ENCODE assay signal across 12 cellular contexts in the genomic region with DNA sequence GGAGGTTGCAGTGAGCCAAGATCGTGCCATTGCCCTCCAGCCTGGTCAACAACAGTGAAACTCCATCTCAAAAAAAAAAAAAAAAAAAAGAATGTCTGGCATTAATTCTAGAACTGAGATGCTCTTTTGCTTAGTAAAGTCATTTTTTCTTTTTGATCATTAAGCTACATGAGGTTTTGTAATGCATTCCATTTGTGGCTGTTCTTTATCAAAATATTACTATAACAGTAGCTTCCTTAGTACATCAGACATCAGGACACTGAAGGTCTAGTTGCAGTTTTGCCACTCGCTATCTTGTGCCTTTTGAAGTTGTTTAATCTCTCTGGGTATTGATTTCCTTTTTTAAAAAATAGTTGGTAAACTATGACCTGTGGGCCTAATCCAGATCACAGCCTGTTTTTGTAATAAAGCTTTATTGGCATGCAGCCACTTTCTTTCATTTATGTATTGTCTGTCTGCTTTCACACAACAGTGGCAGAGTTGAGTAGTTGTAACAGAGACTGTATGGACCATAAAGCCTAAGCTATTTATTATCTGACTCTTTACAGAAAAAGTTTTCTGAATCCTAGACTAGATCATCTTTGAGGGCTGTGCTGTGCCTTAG.
DNase-seq lines count a peak whose midpoint lies in the region; ATAC-seq, FAIRE-seq and TF ChIP-seq lines count a peak whose summit lies in the region.
"Had no signal": no experiment of that assay in that cellular context is flagged by ENCODE, and none has a peak within 500 bp of the region (broad histone marks: within the 10 kb centered on the region; RNA-seq: fewer than 3 reads in every experiment).

No MANE protein-coding gene starts in this region.

- H3K27me3 Mint-ChIP-seq in nephron progenitor cell (ENCODE audit: low read depth, poor library complexity): no peaks in the 10 kb centered on the region

- DNase-seq in GM12892 (ENCODE audit: insufficient read length): no peak
- no peak for DNase-seq in nephron progenitor cell
- DNase-seq in G401 (ENCODE audit: low spot score): no peak
- DNase-seq: activated CD8-positive, alpha-beta memory T cell treated with anti-CD3 and anti-CD28 coated beads for 24 hours; DMS79 treated with DMSO at 0.1 percent for 48 hours; glutamatergic neuron; midbrain; stimulated activated CD8-positive, alpha-beta memory T cell treated with anti-CD3 and anti-CD28 coated beads, Interleukin-4, amount 100 ng/mL, for 48 hours had no signal

- peak; percentile 48 for FAIRE-seq in GM12892 (lab: Jason Lieb, UNC)
- peak; percentile 54 for FAIRE-seq in endometrium (lab: Jason Lieb, UNC)

- H3K4me1 Mint-ChIP-seq in nephron progenitor cell: peaks cover 30% of the 10 kb centered on the region

- ATAC-seq in SK-N-SH treated with all-trans-retinoic acid at 6 μM for 48 hours (peak; percentile 92), GM18861 (IDR thresholded peaks at IDR 0.05; ENCODE audit: unreplicated experiment) (no peak), GM21381 (IDR thresholded peaks at IDR 0.05; ENCODE audit: unreplicated experiment) (no peak)

- H3K4me3 Mint-ChIP-seq in nephron progenitor cell: no peak overlapping the region

- TF ChIP-seq CTCF in nephron progenitor cell (IDR thresholded peaks at IDR 0.05): no peak

- peaks cover 3% of the 10 kb centered on the region for H3K9me3 Mint-ChIP-seq in nephron progenitor cell

- no peaks in the 10 kb centered on the region for H3K36me3 Mint-ChIP-seq in nephron progenitor cell (ENCODE audit: low read depth)

- H3K27ac Mint-ChIP-seq in nephron progenitor cell: peak overlapping the region; percentile 21

- no peak for TF ChIP-seq POLR2A in GM12892 (IDR thresholded peaks at IDR 0.05; ENCODE audit: low read depth, low read length)

- in situ Hi-C loops in G401 (cut with HindIII; ENCODE audit: low sequenced_read_pairs): no loop called here

TF ChIP-seq in SK-N-SH treated with all-trans-retinoic acid at 6 μM for 48 hours, 23 proteins besides CTCF, POLR2A, EP300 and RAD21:
- TF ChIP-seq, protein P1, sequence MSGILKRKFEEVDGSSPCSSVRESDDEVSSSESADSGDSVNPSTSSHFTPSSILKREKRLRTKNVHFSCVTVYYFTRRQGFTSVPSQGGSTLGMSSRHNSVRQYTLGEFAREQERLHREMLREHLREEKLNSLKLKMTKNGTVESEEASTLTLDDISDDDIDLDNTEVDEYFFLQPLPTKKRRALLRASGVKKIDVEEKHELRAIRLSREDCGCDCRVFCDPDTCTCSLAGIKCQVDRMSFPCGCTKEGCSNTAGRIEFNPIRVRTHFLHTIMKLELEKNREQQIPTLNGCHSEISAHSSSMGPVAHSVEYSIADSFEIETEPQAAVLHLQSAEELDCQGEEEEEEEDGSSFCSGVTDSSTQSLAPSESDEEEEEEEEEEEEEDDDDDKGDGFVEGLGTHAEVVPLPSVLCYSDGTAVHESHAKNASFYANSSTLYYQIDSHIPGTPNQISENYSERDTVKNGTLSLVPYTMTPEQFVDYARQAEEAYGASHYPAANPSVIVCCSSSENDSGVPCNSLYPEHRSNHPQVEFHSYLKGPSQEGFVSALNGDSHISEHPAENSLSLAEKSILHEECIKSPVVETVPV (CRISPR knock-in tag; IDR thresholded peaks at IDR 0.05): 0 out of 2 replicates have a peak, but pooled peaks have one; percentile 38
- TF ChIP-seq ZFP30 (CRISPR knock-in tag; IDR thresholded peaks at IDR 0.05) (no peak), ISL1 (CRISPR knock-in tag; IDR thresholded peaks at IDR 0.05) (peak; percentile 39)
TF ChIP-seq in SK-N-SH treated with all-trans-retinoic acid at 6 μM for 48 hours: peak in this region for 2.
